In genomic region chr20:62735331-62735821, GRCh38 we compare ENCODE assay signal across 16 cellular contexts. TPM values are rescaled to one million over a fixed set of nuclear protein-coding genes. Genes with fewer than 3 reads are reported as not detected.
A peak's percentile ranks its signal among the peaks of the same experiment; 100 is the strongest.
DNase-seq lines count a peak whose midpoint lies in the region; ATAC-seq and TF ChIP-seq lines count a peak whose summit lies in the region.
"Had no signal": no experiment of that assay in that cellular context is flagged by ENCODE, and none has a peak within 500 bp of the region (broad histone marks: within the 10 kb centered on the region; RNA-seq: fewer than 3 reads in every experiment).

No MANE protein-coding gene starts in this region.

- no peaks in the 10 kb centered on the region for H3K36me3 Mint-ChIP-seq in activated CD4-positive, alpha-beta T cell treated with anti-CD3 and anti-CD28 coated beads, Interleukin-2, amount 10 ng/mL, durations not matched to agents 7 days and 5 days (ENCODE audit: low read depth)
- H3K36me3 Mint-ChIP-seq in activated CD8-positive, alpha-beta T cell treated with anti-CD3 and anti-CD28 coated beads, Interleukin-2, amount 10 ng/mL, durations not matched to agents 7 days and 5 days (ENCODE audit: low read depth) = no peaks in the 10 kb centered on the region
- H3K36me3 Mint-ChIP-seq in naive thymus-derived CD8-positive, alpha-beta T cell = no peaks in the 10 kb centered on the region
- H3K36me3 Mint-ChIP-seq: naive B cell had no signal

- no peak overlapping the region for H3K4me3 Mint-ChIP-seq in activated CD4-positive, alpha-beta T cell treated with anti-CD3 and anti-CD28 coated beads, Interleukin-2, amount 10 ng/mL, durations not matched to agents 7 days and 5 days
- no peak overlapping the region for H3K4me3 Mint-ChIP-seq in activated CD8-positive, alpha-beta T cell treated with anti-CD3 and anti-CD28 coated beads, Interleukin-2, amount 10 ng/mL, durations not matched to agents 7 days and 5 days
- H3K4me3 Mint-ChIP-seq in naive thymus-derived CD8-positive, alpha-beta T cell = peak overlapping the region in 5 of 10 donors; percentile 18 to 39 (median 34)
- H3K4me3 Mint-ChIP-seq: naive B cell had no signal

- H3K4me2 ChIP-seq in GM23248 (ENCODE audit: unreplicated experiment) = no peak overlapping the region
- H3K4me2 ChIP-seq: A549 had no signal

- peaks cover 65% of the 10 kb centered on the region for H3K4me1 Mint-ChIP-seq in activated CD4-positive, alpha-beta T cell treated with anti-CD3 and anti-CD28 coated beads, Interleukin-2, amount 10 ng/mL, durations not matched to agents 7 days and 5 days
- H3K4me1 Mint-ChIP-seq in activated CD8-positive, alpha-beta T cell treated with anti-CD3 and anti-CD28 coated beads, Interleukin-2, amount 10 ng/mL, durations not matched to agents 7 days and 5 days (ENCODE audit: low read depth) = peaks cover 60% of the 10 kb centered on the region
- H3K4me1 Mint-ChIP-seq in naive thymus-derived CD8-positive, alpha-beta T cell = peaks cover 6 to 39% (median 20%) of the 10 kb centered on the region in 4 donors

- no peak for ATAC-seq in activated CD8-positive, alpha-beta T cell treated with anti-CD3 and anti-CD28 coated beads, Interleukin-2, amount 10 ng/mL, durations not matched to agents 7 days and 5 days
- ATAC-seq in naive thymus-derived CD8-positive, alpha-beta T cell = no peak
- ATAC-seq in HG02852 (IDR thresholded peaks at IDR 0.05; ENCODE audit: unreplicated experiment) = no peak
- ATAC-seq: A549, body of pancreas, gastroesophageal sphincter had no signal

- no peaks in the 10 kb centered on the region for H3K9me3 Mint-ChIP-seq in activated CD4-positive, alpha-beta T cell treated with anti-CD3 and anti-CD28 coated beads, Interleukin-2, amount 10 ng/mL, durations not matched to agents 7 days and 5 days
- H3K9me3 Mint-ChIP-seq in activated CD8-positive, alpha-beta T cell treated with anti-CD3 and anti-CD28 coated beads, Interleukin-2, amount 10 ng/mL, durations not matched to agents 7 days and 5 days (ENCODE audit: insufficient read depth) = no peaks in the 10 kb centered on the region
- H3K9me3 Mint-ChIP-seq in naive thymus-derived CD8-positive, alpha-beta T cell = no peaks in the 10 kb centered on the region
- H3K9me3 Mint-ChIP-seq: naive B cell had no signal

- H3K9me2 ChIP-seq in GM23248 (ENCODE audit: insufficient read depth) = no peaks in the 10 kb centered on the region

- H2AFZ ChIP-seq in GM23248 = no peak overlapping the region

- H3K9ac ChIP-seq in GM23248 = no peak overlapping the region

- no peak for TF ChIP-seq CTCF in esophagus muscularis mucosa (IDR thresholded peaks at IDR 0.05)

- H3F3A ChIP-seq in GM23248 (ENCODE audit: insufficient read depth) = peaks cover 13% of the 10 kb centered on the region; the same call in 1 of the 2 replicates

- CTCF ChIA-PET in activated CD4-positive, alpha-beta T cell treated with anti-CD3 and anti-CD28 coated beads, Interleukin-2, amount 10 ng/mL, durations not matched to agents 7 days and 5 days (lab: Charles Lee) = interaction anchor here (1.1 kb wide), 1 partner anchor 706 kb away, joined by 3 read pairs; no protein-coding TSS in a partner anchor
- CTCF ChIA-PET in activated CD8-positive, alpha-beta T cell treated with anti-CD3 and anti-CD28 coated beads, Interleukin-2, amount 10 ng/mL, durations not matched to agents 7 days and 5 days (lab: Charles Lee) = interaction anchor here (1.2 kb wide), 1 partner anchor 119 kb away, joined by 3 read pairs; no protein-coding TSS in a partner anchor

- TF ChIP-seq EP300 in esophagus muscularis mucosa (IDR thresholded peaks at IDR 0.05) = no peak

- H3K27ac ChIP-seq in GM23248 (no peak overlapping the region), esophagus muscularis mucosa (replicated peaks in 1 of 4) (no peak overlapping the region)
- H3K27ac ChIP-seq: body of pancreas, gastroesophageal sphincter, testis had no signal

- no peaks in the 10 kb centered on the region for H3K9me3 ChIP-seq in GM23248 (ENCODE audit: low read depth)
- no peaks in the 10 kb centered on the region for H3K9me3 ChIP-seq in esophagus muscularis mucosa
- H3K9me3 ChIP-seq: A549, body of pancreas, gastroesophageal sphincter, testis had no signal

- POLR2A ChIA-PET in activated CD4-positive, alpha-beta T cell treated with anti-CD3 and anti-CD28 coated beads, Interleukin-2, amount 10 ng/mL, durations not matched to agents 7 days and 5 days (lab: Charles Lee) = no interaction called here
- POLR2A ChIA-PET in activated CD8-positive, alpha-beta T cell treated with anti-CD3 and anti-CD28 coated beads, Interleukin-2, amount 10 ng/mL, durations not matched to agents 7 days and 5 days (lab: Charles Lee) = no interaction called here
- POLR2A ChIA-PET in naive thymus-derived CD8-positive, alpha-beta T cell (lab: Charles Lee) = interaction anchor here (1.0 to 1.2 kb wide), 2 partner anchors 20 to 61 kb away, joined by 3 read pairs; partner anchors contain the start of gene MRGBP

- in situ Hi-C loops in GM23248 (cut with MboI) = no loop called here
- in situ Hi-C loops in G401 (cut with HindIII; ENCODE audit: low sequenced_read_pairs) = no loop called here

- peak overlapping the region; percentile 50 for H3K27ac Mint-ChIP-seq in activated CD4-positive, alpha-beta T cell treated with anti-CD3 and anti-CD28 coated beads, Interleukin-2, amount 10 ng/mL, durations not matched to agents 7 days and 5 days
- H3K27ac Mint-ChIP-seq in activated CD8-positive, alpha-beta T cell treated with anti-CD3 and anti-CD28 coated beads, Interleukin-2, amount 10 ng/mL, durations not matched to agents 7 days and 5 days = peak overlapping the region; percentile 63
- peak overlapping the region in 6 of 10 donors; percentile 20 to 82 (median 57) for H3K27ac Mint-ChIP-seq in naive thymus-derived CD8-positive, alpha-beta T cell
- H3K27ac Mint-ChIP-seq: naive B cell had no signal

- H3K79me2 ChIP-seq in GM23248 (ENCODE audit: insufficient read depth) = no peaks in the 10 kb centered on the region

- TF ChIP-seq POLR2A in esophagus muscularis mucosa (IDR thresholded peaks at IDR 0.05; ENCODE audit: low read depth) = no peak

- H3K27me3 ChIP-seq in GM23248 (replicated peaks; ENCODE audit: insufficient read depth) (no peaks in the 10 kb centered on the region), esophagus muscularis mucosa (peaks cover 0 to 76% (median 0%) of the 10 kb centered on the region in 4 donors)
- H3K27me3 ChIP-seq: body of pancreas, testis had no signal

- H3K4me3 ChIP-seq in GM23248 (no peak overlapping the region), esophagus muscularis mucosa (no peak overlapping the region)
- H3K4me3 ChIP-seq: A549, body of pancreas, gastroesophageal sphincter, testis had no signal

- no peaks in the 10 kb centered on the region for H4K20me1 ChIP-seq in GM23248 (ENCODE audit: insufficient read depth)

- 47% methylated on average over 17 of the region's 19 CpGs for WGBS in GM23248 (ENCODE audit: low coverage in 1 of 2, low lambda C conversion rate in 2 of 2, missing lambda C conversion rate in 2 of 2), 2 experiments
- 70% methylated on average over 10 of the region's 19 CpGs for WGBS in esophagus muscularis mucosa

- intact Hi-C loops in esophagus muscularis mucosa (cut with DNase I) = no loop called here

- no peaks in the 10 kb centered on the region for H3K36me3 ChIP-seq in GM23248 (ENCODE audit: low read depth)
- H3K36me3 ChIP-seq in esophagus muscularis mucosa = no peaks in the 10 kb centered on the region
- H3K36me3 ChIP-seq: gastroesophageal sphincter had no signal

- DNase-seq in activated CD4-positive, alpha-beta T cell treated with anti-CD3 and anti-CD28 coated beads, Interleukin-2, amount 10 ng/mL, durations not matched to agents 7 days and 5 days = no peak
- no peak for DNase-seq in activated CD4-positive, alpha-beta T cell treated with anti-CD3 and anti-CD28 coated beads, Interleukin-2, amount 50 U/mL, for 1 hour
- peak; percentile 65 for DNase-seq in GM23248
- DNase-seq in activated CD8-positive, alpha-beta T cell treated with anti-CD3 and anti-CD28 coated beads, Interleukin-2, amount 10 ng/mL, durations not matched to agents 7 days and 5 days = no peak
- DNase-seq in naive thymus-derived CD8-positive, alpha-beta T cell = no peak
- DNase-seq in esophagus muscularis mucosa (ENCODE audit: extremely low spot score) = no peak
- DNase-seq in G401 (ENCODE audit: low spot score) = no peak
- DNase-seq: KBM-7, naive B cell, NCI-H146, SHP77 treated with DMSO at 0.1 percent for 48 hours, testis had no signal

- H3K4me1 ChIP-seq in GM23248 (ENCODE audit: insufficient read depth) = peaks cover 11% of the 10 kb centered on the region
- H3K4me1 ChIP-seq in esophagus muscularis mucosa = peaks cover 0 to 15% (median 2%) of the 10 kb centered on the region in 4 donors
- H3K4me1 ChIP-seq: body of pancreas, gastroesophageal sphincter, testis had no signal

- peaks cover 20% of the 10 kb centered on the region for H3K27me3 Mint-ChIP-seq in activated CD4-positive, alpha-beta T cell treated with anti-CD3 and anti-CD28 coated beads, Interleukin-2, amount 10 ng/mL, durations not matched to agents 7 days and 5 days
- peaks cover 5% of the 10 kb centered on the region for H3K27me3 Mint-ChIP-seq in activated CD8-positive, alpha-beta T cell treated with anti-CD3 and anti-CD28 coated beads, Interleukin-2, amount 10 ng/mL, durations not matched to agents 7 days and 5 days (ENCODE audit: low read depth)
- no peaks in the 10 kb centered on the region for H3K27me3 Mint-ChIP-seq in naive thymus-derived CD8-positive, alpha-beta T cell

RNA-seq across cellular contexts. Expression of gene NTSR1, which starts 26.7 kb away (rescaled TPM):
- total RNA-seq in activated CD4-positive, alpha-beta T cell treated with anti-CD3 and anti-CD28 coated beads, Interleukin-2, amount 10 ng/mL, durations not matched to agents 7 days and 5 days = 1 to 10 TPM in 1 of 2 experiments, under 1 TPM in 1; 0.94 to 1.5 TPM
- not detected in 2 replicates for total RNA-seq in GM23248 (2014; rRNA removed; shearing (Covaris generic))
- not detected in 2 replicates for polyA plus RNA-seq in GM23248 (2016; fragmentation: Nextera tagmentation; extraction: Ambion mirVana)
- under 1 TPM; 0.13 to 0.21 TPM for total RNA-seq in activated CD8-positive, alpha-beta T cell treated with anti-CD3 and anti-CD28 coated beads, Interleukin-2, amount 10 ng/mL, durations not matched to agents 7 days and 5 days
- not detected for total RNA-seq in naive thymus-derived CD8-positive, alpha-beta T cell
- not detected for polyA plus RNA-seq in naive thymus-derived CD8-positive, alpha-beta T cell
- 1 to 10 TPM in 1 of 4 donors, under 1 TPM in 3; 0.42 to 1.6 (median 0.80) TPM for total RNA-seq in esophagus muscularis mucosa
- not detected in 2 replicates for total RNA-seq in G401 (2014; rRNA removed; shearing (Covaris generic))
- total RNA-seq: body of pancreas had no signal
